ENCODE assay signal across 14 cellular contexts in genomic region chr5:156893517-156893916, GRCh38. TPM values are rescaled to one million over a fixed set of nuclear protein-coding genes. Genes with fewer than 3 reads are reported as not detected.
DNase-seq lines count a peak whose midpoint lies in the region; ATAC-seq and TF ChIP-seq lines count a peak whose summit lies in the region.
"Had no signal": no experiment of that assay in that cellular context is flagged by ENCODE, and none has a peak within 500 bp of the region (broad histone marks: within the 10 kb centered on the region; RNA-seq: fewer than 3 reads in every experiment).

No MANE protein-coding gene starts in this region.

- H3K9me3 Mint-ChIP-seq in activated CD4-positive, alpha-beta T cell treated with anti-CD3 and anti-CD28 coated beads for 36 hours (ENCODE audit: low read depth), result no peaks in the 10 kb centered on the region
- peaks cover 4% of the 10 kb centered on the region for H3K9me3 Mint-ChIP-seq in natural killer cell treated with Interleukin-12 subunit alpha and Interleukin-12 subunit beta and Interleukin-15 and Interleukin-18, amount 100 ng/mL, for 72 hours
- H3K9me3 Mint-ChIP-seq: brain had no signal

- no peak for TF ChIP-seq CTCF in vagina (IDR thresholded peaks at IDR 0.05)

- H3K27me3 Mint-ChIP-seq in activated CD4-positive, alpha-beta T cell treated with anti-CD3 and anti-CD28 coated beads for 36 hours, result no peaks in the 10 kb centered on the region
- peaks cover 0 to 2% of the 10 kb centered on the region in 2 donors for H3K27me3 Mint-ChIP-seq in natural killer cell treated with Interleukin-12 subunit alpha and Interleukin-12 subunit beta and Interleukin-15 and Interleukin-18, amount 100 ng/mL, for 72 hours
- H3K27me3 Mint-ChIP-seq: brain had no signal

- CTCF ChIA-PET in activated CD4-positive, alpha-beta T cell treated with anti-CD3 and anti-CD28 coated beads for 36 hours (lab: Charles Lee), result no interaction called here

- intact Hi-C loops in activated CD4-positive, alpha-beta T cell treated with anti-CD3 and anti-CD28 coated beads for 36 hours (cut with DNase I, micrococcal nuclease), result no loop called here
- intact Hi-C loops in vagina (cut with DNase I), result no loop called here

- no peaks in the 10 kb centered on the region for H3K36me3 Mint-ChIP-seq in activated CD4-positive, alpha-beta T cell treated with anti-CD3 and anti-CD28 coated beads for 36 hours (ENCODE audit: low read depth)
- peaks cover 6% of the 10 kb centered on the region for H3K36me3 Mint-ChIP-seq in natural killer cell treated with Interleukin-12 subunit alpha and Interleukin-12 subunit beta and Interleukin-15 and Interleukin-18, amount 100 ng/mL, for 72 hours
- H3K36me3 Mint-ChIP-seq: brain had no signal

- H3K9me3 ChIP-seq in vagina, result no peaks in the 10 kb centered on the region
- H3K9me3 ChIP-seq: esophagus squamous epithelium, transverse colon had no signal

- peak overlapping the region; percentile 52 for H3K27ac Mint-ChIP-seq in activated CD4-positive, alpha-beta T cell treated with anti-CD3 and anti-CD28 coated beads for 36 hours
- H3K27ac Mint-ChIP-seq in natural killer cell treated with Interleukin-12 subunit alpha and Interleukin-12 subunit beta and Interleukin-15 and Interleukin-18, amount 100 ng/mL, for 72 hours, result peak overlapping the region; percentile 74 to 76
- H3K27ac Mint-ChIP-seq: brain had no signal

- no peak overlapping the region for H3K4me3 ChIP-seq in vagina
- H3K4me3 ChIP-seq: esophagus squamous epithelium, transverse colon had no signal

- no peaks in the 10 kb centered on the region for H3K36me3 ChIP-seq in vagina
- H3K36me3 ChIP-seq: esophagus squamous epithelium, transverse colon had no signal

- H3K4me1 ChIP-seq in vagina, result no peaks in the 10 kb centered on the region
- H3K4me1 ChIP-seq: esophagus squamous epithelium, transverse colon had no signal

- no peak overlapping the region for H3K4me3 Mint-ChIP-seq in activated CD4-positive, alpha-beta T cell treated with anti-CD3 and anti-CD28 coated beads for 36 hours
- peak overlapping the region; percentile 52 for H3K4me3 Mint-ChIP-seq in natural killer cell treated with Interleukin-12 subunit alpha and Interleukin-12 subunit beta and Interleukin-15 and Interleukin-18, amount 100 ng/mL, for 72 hours
- H3K4me3 Mint-ChIP-seq: brain had no signal

- POLR2A ChIA-PET in activated CD4-positive, alpha-beta T cell treated with anti-CD3 and anti-CD28 coated beads for 36 hours (lab: Charles Lee), result no interaction called here

- TF ChIP-seq POLR2A in vagina (IDR thresholded peaks at IDR 0.05), result no peak

- no peak overlapping the region for H3K27ac ChIP-seq in vagina
- H3K27ac ChIP-seq: esophagus squamous epithelium, transverse colon had no signal

- no peaks in the 10 kb centered on the region for H3K27me3 ChIP-seq in vagina
- H3K27me3 ChIP-seq: transverse colon had no signal

- ATAC-seq in activated CD4-positive, alpha-beta T cell treated with anti-CD3 and anti-CD28 coated beads for 36 hours, result peak; percentile 67
- ATAC-seq in HG02571 (IDR thresholded peaks at IDR 0.05; ENCODE audit: unreplicated experiment) (peak; percentile 60), HG03521 (IDR thresholded peaks at IDR 0.05; ENCODE audit: unreplicated experiment) (peak; percentile 46)
- ATAC-seq in natural killer cell treated with Interleukin-12 subunit alpha and Interleukin-12 subunit beta and Interleukin-15 and Interleukin-18, amount 100 ng/mL, for 72 hours, result peak in 1 of 2 donors; percentile 43
- ATAC-seq: HCT116 had no signal

- no peak for DNase-seq in activated CD4-positive, alpha-beta T cell treated with anti-CD3 and anti-CD28 coated beads for 36 hours
- no peak for DNase-seq in activated CD4-positive, alpha-beta T cell treated with anti-CD3 and anti-CD28 coated beads, Interleukin-2, amount 50 U/mL, for 4 hours
- DNase-seq in natural killer cell treated with Interleukin-12 subunit alpha and Interleukin-12 subunit beta and Interleukin-15 and Interleukin-18, amount 100 ng/mL, for 72 hours (ENCODE audit: low spot score), result no peak
- no peak for DNase-seq in vagina (ENCODE audit: extremely low spot score in 2 of 2)
- no peak for DNase-seq in middle frontal gyrus (ENCODE audit: extremely low spot score, low spot score)
- no peak for DNase-seq in AG20443 (ENCODE audit: low spot score)
- DNase-seq: esophagus squamous epithelium, islet precursor cell, occipital lobe, transverse colon had no signal

- H3K4me1 Mint-ChIP-seq in activated CD4-positive, alpha-beta T cell treated with anti-CD3 and anti-CD28 coated beads for 36 hours, result peaks cover 23% of the 10 kb centered on the region
- H3K4me1 Mint-ChIP-seq in natural killer cell treated with Interleukin-12 subunit alpha and Interleukin-12 subunit beta and Interleukin-15 and Interleukin-18, amount 100 ng/mL, for 72 hours (ENCODE audit: low read depth in 2 of 2), result peaks cover 20 to 40% of the 10 kb centered on the region in 2 donors
- H3K4me1 Mint-ChIP-seq: brain had no signal

RNA-seq across cellular contexts. Expression of gene PPP1R2B, which starts 43.4 kb away (rescaled TPM):
- under 1 TPM in 1 of 2 experiments, not detected in 1; 0.11 TPM for total RNA-seq in activated CD4-positive, alpha-beta T cell treated with anti-CD3 and anti-CD28 coated beads for 36 hours
- total RNA-seq in natural killer cell treated with Interleukin-12 subunit alpha and Interleukin-12 subunit beta and Interleukin-15 and Interleukin-18, amount 100 ng/mL, for 72 hours, result under 1 TPM in 1 of 2 donors, not detected in 1; 0.24 TPM
- total RNA-seq in vagina, result not detected
- total RNA-seq: transverse colon had no signal
